In the genomic region with DNA sequence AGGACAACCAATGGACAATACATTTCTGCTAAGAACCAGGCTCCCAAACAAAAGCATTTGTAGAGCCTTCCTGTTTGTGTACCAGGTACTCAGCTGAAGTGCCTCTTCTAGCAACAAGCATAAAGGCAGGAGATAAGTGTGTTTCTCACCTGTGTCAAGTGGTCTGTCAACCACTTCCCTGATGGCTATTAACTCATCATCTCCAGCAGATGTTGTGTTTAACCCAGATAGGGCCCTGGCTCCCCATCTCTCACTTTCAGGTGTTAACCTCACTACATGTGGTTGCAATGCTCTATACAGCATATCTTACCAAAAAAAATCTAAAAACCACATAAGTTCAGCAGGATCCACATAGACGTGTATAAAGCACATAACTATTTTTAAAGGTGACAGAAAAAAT, we compare ENCODE assay signal across 11 cellular contexts. TPM values are rescaled to one million over a fixed set of nuclear protein-coding genes. Genes with fewer than 3 reads are reported as not detected.
DNase-seq lines count a peak whose midpoint lies in the region; ATAC-seq and TF ChIP-seq lines count a peak whose summit lies in the region.
"Had no signal": no experiment of that assay in that cellular context is flagged by ENCODE, and none has a peak within 500 bp of the region (broad histone marks: within the 10 kb centered on the region; RNA-seq: fewer than 3 reads in every experiment).

No MANE protein-coding gene starts in this region.

- no peak overlapping the region for H3K4me3 ChIP-seq in spleen

- peaks cover 0 to 7% (median 0%) of the 10 kb centered on the region in 7 donors for H3K27me3 ChIP-seq in spleen (replicated peaks in 1 of 7)

- TF ChIP-seq CTCF in spleen (IDR thresholded peaks at IDR 0.05 in 8 of 11, conservative IDR thresholded peaks at IDR 0.05 in 3 of 11), result no peak

- DNase-seq in SHP77 treated with DMSO at 0.1 percent for 48 hours (lab: John Stamatoyannopoulos, UW) (peak; percentile 44), NOMO-1 (lab: John Stamatoyannopoulos, UW; ENCODE audit: unreplicated experiment in 2 of 2) (no peak), cerebellar nuclear complex (lab: John Stamatoyannopoulos, UW) (no peak), spleen (no peak)
- DNase-seq: HFFc6 had no signal

- intact Hi-C loops in spleen (cut with DNase I; ENCODE audit: low total_unique reads), result no loop called here

- H3K27ac ChIP-seq in spleen, result no peak overlapping the region

- no peaks in the 10 kb centered on the region for H3K36me3 ChIP-seq in spleen

- 41 to 61% (median 56%) methylated on average over 1 of the region's 1 CpG for WGBS in spleen, 5 donors

- H3K4me1 ChIP-seq in spleen, result no peaks in the 10 kb centered on the region

- no peaks in the 10 kb centered on the region for H3K9me3 ChIP-seq in spleen

- ATAC-seq in GM18502 (IDR thresholded peaks at IDR 0.05; ENCODE audit: poor library complexity, unreplicated experiment), result peak; percentile 82
- peak; percentile 74 for ATAC-seq in GM21423 (IDR thresholded peaks at IDR 0.05; ENCODE audit: unreplicated experiment)
- peak; percentile 67 for ATAC-seq in HG03378 (IDR thresholded peaks at IDR 0.05; ENCODE audit: unreplicated experiment)
- ATAC-seq in HG02970 (IDR thresholded peaks at IDR 0.05; ENCODE audit: low FRiP score, unreplicated experiment), result no peak

- no peak for TF ChIP-seq POLR2A in spleen (IDR thresholded peaks at IDR 0.05)

RNA-seq across cellular contexts. Expression of a gene that starts 9.6 kb away (rescaled TPM):
- total RNA-seq in spleen, result not detected
- polyA plus RNA-seq in spleen, result not detected
- total RNA-seq: Daoy, HFFc6, OCI-LY7 had no signal
